1 cellular context compared by ENCODE assay signal in genomic region chr13:64078480-64078936, GRCh38.
TF ChIP-seq lines count a peak whose summit lies in the region.

No MANE protein-coding gene starts in this region.

TF ChIP-seq in HepG2, 621 proteins besides CTCF, POLR2A, EP300 and RAD21:
- TF ChIP-seq GABPA (IDR thresholded peaks at IDR 0.05; ENCODE audit: low read depth, low read length): no peak
- TF ChIP-seq GABPA (CRISPR knock-in tag; IDR thresholded peaks at IDR 0.05; ENCODE audit: low read depth): 0 out of 2 replicates have a peak, but pooled peaks have one; percentile 3
- peak; percentile 64 for TF ChIP-seq GABPB1 (CRISPR knock-in tag; IDR thresholded peaks at IDR 0.05)
- TF ChIP-seq KDM5B (CRISPR knock-in tag; IDR thresholded peaks at IDR 0.05; ENCODE audit: borderline replicate concordance): peak; percentile 47; the same call in 1 of the 2 replicates
- no peak for TF ChIP-seq ZKSCAN1 (IDR thresholded peaks at IDR 0.05; ENCODE audit: low read length)
- peak; percentile 56; the same call in 1 of the 2 replicates for TF ChIP-seq PATZ1 (CRISPR knock-in tag; IDR thresholded peaks at IDR 0.05)
- TF ChIP-seq, protein P1, sequence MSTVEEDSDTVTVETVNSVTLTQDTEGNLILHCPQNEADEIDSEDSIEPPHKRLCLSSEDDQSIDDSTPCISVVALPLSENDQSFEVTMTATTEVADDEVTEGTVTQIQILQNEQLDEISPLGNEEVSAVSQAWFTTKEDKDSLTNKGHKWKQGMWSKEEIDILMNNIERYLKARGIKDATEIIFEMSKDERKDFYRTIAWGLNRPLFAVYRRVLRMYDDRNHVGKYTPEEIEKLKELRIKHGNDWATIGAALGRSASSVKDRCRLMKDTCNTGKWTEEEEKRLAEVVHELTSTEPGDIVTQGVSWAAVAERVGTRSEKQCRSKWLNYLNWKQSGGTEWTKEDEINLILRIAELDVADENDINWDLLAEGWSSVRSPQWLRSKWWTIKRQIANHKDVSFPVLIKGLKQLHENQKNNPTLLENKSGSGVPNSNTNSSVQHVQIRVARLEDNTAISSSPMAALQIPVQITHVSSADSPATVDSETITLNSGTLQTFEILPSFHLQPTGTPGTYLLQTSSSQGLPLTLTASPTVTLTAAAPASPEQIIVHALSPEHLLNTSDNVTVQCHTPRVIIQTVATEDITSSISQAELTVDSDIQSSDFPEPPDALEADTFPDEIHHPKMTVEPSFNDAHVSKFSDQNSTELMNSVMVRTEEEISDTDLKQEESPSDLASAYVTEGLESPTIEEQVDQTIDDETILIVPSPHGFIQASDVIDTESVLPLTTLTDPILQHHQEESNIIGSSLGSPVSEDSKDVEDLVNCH (CRISPR knock-in tag; IDR thresholded peaks at IDR 0.05): no peak
- TF ChIP-seq, protein P2, sequence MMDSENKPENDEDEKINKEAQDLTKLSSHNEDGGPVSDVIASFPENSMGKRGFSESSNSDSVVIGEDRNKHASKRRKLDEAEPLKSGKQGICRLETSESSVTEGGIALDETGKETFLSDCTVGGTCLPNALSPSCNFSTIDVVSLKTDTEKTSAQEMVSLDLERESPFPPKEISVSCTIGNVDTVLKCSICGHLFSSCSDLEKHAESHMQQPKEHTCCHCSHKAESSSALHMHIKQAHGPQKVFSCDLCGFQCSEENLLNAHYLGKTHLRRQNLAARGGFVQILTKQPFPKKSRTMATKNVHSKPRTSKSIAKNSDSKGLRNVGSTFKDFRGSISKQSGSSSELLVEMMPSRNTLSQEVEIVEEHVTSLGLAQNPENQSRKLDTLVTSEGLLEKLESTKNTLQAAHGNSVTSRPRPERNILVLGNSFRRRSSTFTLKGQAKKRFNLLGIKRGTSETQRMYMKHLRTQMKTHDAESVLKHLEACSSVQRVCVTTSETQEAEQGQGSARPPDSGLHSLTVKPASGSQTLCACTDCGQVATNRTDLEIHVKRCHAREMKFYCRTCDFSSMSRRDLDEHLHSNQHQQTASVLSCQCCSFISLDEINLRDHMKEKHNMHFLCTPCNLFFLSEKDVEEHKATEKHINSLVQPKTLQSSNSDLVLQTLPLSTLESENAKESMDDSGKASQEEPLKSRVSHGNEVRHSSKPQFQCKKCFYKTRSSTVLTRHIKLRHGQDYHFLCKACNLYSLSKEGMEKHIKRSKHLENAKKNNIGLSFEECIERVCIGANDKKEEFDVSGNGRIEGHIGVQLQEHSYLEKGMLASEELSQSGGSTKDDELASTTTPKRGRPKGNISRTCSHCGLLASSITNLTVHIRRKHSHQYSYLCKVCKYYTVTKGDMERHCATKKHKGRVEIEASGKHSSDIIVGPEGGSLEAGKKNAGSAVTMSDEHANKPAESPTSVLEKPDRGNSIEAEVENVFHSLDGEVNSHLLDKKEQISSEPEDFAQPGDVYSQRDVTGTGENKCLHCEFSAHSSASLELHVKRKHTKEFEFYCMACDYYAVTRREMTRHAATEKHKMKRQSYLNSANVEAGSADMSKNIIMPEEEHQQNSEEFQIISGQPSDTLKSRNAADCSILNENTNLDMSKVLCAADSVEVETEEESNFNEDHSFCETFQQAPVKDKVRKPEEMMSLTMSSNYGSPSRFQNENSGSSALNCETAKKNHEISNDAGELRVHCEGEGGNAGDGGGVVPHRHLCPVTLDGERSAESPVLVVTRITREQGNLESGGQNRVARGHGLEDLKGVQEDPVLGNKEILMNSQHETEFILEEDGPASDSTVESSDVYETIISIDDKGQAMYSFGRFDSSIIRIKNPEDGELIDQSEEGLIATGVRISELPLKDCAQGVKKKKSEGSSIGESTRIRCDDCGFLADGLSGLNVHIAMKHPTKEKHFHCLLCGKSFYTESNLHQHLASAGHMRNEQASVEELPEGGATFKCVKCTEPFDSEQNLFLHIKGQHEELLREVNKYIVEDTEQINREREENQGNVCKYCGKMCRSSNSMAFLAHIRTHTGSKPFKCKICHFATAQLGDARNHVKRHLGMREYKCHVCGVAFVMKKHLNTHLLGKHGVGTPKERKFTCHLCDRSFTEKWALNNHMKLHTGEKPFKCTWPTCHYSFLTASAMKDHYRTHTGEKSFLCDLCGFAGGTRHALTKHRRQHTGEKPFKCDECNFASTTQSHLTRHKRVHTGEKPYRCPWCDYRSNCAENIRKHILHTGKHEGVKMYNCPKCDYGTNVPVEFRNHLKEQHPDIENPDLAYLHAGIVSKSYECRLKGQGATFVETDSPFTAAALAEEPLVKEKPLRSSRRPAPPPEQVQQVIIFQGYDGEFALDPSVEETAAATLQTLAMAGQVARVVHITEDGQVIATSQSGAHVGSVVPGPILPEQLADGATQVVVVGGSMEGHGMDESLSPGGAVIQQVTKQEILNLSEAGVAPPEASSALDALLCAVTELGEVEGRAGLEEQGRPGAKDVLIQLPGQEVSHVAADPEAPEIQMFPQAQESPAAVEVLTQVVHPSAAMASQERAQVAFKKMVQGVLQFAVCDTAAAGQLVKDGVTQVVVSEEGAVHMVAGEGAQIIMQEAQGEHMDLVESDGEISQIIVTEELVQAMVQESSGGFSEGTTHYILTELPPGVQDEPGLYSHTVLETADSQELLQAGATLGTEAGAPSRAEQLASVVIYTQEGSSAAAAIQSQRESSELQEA (CRISPR knock-in tag; IDR thresholded peaks at IDR 0.05; ENCODE audit: not compliant biosample characterization): no peak
- TF ChIP-seq ZNF768 (CRISPR knock-in tag; IDR thresholded peaks at IDR 0.05): peak; percentile 42; the same call in 1 of the 2 replicates
- TF ChIP-seq, protein P3, sequence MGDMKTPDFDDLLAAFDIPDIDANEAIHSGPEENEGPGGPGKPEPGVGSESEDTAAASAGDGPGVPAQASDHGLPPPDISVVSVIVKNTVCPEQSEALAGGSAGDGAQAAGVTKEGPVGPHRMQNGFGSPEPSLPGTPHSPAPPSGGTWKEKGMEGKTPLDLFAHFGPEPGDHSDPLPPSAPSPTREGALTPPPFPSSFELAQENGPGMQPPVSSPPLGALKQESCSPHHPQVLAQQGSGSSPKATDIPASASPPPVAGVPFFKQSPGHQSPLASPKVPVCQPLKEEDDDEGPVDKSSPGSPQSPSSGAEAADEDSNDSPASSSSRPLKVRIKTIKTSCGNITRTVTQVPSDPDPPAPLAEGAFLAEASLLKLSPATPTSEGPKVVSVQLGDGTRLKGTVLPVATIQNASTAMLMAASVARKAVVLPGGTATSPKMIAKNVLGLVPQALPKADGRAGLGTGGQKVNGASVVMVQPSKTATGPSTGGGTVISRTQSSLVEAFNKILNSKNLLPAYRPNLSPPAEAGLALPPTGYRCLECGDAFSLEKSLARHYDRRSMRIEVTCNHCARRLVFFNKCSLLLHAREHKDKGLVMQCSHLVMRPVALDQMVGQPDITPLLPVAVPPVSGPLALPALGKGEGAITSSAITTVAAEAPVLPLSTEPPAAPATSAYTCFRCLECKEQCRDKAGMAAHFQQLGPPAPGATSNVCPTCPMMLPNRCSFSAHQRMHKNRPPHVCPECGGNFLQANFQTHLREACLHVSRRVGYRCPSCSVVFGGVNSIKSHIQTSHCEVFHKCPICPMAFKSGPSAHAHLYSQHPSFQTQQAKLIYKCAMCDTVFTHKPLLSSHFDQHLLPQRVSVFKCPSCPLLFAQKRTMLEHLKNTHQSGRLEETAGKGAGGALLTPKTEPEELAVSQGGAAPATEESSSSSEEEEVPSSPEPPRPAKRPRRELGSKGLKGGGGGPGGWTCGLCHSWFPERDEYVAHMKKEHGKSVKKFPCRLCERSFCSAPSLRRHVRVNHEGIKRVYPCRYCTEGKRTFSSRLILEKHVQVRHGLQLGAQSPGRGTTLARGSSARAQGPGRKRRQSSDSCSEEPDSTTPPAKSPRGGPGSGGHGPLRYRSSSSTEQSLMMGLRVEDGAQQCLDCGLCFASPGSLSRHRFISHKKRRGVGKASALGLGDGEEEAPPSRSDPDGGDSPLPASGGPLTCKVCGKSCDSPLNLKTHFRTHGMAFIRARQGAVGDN (CRISPR knock-in tag; IDR thresholded peaks at IDR 0.05): peak; percentile 66
- TF ChIP-seq ZNF850 (CRISPR knock-in tag; conservative IDR thresholded peaks at IDR 0.05): no peak
- TF ChIP-seq ZNF292 (CRISPR knock-in tag; IDR thresholded peaks at IDR 0.05; ENCODE audit: borderline replicate concordance, low read depth): peak; percentile 59; the same call in 1 of the 2 replicates
- TF ChIP-seq ARID4A (CRISPR knock-in tag; IDR thresholded peaks at IDR 0.05; ENCODE audit: borderline replicate concordance): peak; percentile 46; the same call in 1 of the 2 replicates
- TF ChIP-seq ZFY (CRISPR knock-in tag; IDR thresholded peaks at IDR 0.05): peak; percentile 51; the same call in 1 of the 2 replicates
- TF ChIP-seq ZNF781 (CRISPR knock-in tag; IDR thresholded peaks at IDR 0.05; ENCODE audit: borderline replicate concordance, not compliant biosample characterization): no peak
- 0 out of 2 replicates have a peak, but pooled peaks have one; percentile 48 for TF ChIP-seq ZMYM4 (CRISPR knock-in tag; IDR thresholded peaks at IDR 0.05)
- 0 out of 2 replicates have a peak, but pooled peaks have one; percentile 27 for TF ChIP-seq ZFP90 (CRISPR knock-in tag; IDR thresholded peaks at IDR 0.05; ENCODE audit: borderline replicate concordance)
- no peak for TF ChIP-seq MAX (IDR thresholded peaks at IDR 0.05)
- TF ChIP-seq UBTF (CRISPR knock-in tag; IDR thresholded peaks at IDR 0.05): peak; percentile 23; the same call in 1 of the 2 replicates
- peak; percentile 42; the same call in 1 of the 2 replicates for TF ChIP-seq ZNF160 (CRISPR knock-in tag; IDR thresholded peaks at IDR 0.05)
- TF ChIP-seq ZFX (CRISPR knock-in tag; IDR thresholded peaks at IDR 0.05; ENCODE audit: low read depth): peak; percentile 50
- peak; percentile 35 for TF ChIP-seq SAP130 (CRISPR knock-in tag; IDR thresholded peaks at IDR 0.05; ENCODE audit: low read depth)
